ENCODE assay signal across 8 cellular contexts in the genomic region with DNA sequence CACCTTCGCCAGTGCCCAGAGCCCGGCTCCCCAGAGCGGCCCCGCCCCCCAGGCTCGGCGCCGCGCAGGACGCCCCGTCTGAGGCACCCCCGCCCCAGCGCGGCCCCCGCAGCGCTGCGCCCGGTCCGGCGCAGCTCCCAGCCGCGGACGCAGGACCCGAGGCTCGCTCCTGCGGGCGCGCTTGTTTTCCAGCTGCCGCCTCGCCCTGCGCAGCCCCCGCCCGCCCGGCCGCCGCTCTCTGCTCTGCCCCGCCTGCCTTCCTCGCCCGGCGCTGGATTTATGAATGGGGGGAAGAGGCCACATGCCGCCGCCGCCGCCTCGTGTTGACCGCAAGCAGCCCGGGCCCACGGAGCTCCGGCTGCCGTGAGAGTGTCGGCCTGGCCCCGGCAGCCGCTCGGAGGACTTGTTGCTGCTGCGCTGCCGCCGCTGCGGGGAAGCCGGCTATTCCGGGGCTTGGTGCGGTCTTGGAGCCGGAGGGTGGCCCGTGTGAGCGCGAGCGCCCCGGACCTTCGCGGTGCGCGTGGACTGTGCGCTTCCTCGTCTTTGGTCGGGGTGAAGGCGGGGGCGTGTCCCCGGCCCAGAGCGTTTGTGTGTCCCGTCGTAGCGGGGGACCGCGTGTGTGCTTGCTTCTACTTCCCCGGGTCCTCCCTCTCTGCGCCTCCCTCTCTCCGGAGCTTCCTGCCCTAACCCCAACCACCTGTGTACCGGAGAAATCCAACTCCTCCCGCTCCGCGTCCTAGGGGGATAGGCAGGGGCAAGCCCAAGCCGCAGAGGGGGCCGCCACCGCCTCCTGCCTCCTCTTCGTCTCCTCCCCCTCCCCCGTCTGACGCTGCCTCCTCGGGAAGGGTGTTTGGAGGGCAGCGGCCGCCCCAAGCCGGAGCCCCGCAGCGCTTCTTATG. TPM values are rescaled to one million over a fixed set of nuclear protein-coding genes. Genes with fewer than 3 reads are reported as not detected.
A peak's percentile ranks its signal among the peaks of the same experiment; 100 is the strongest.
DNase-seq lines count a peak whose midpoint lies in the region; ATAC-seq and TF ChIP-seq lines count a peak whose summit lies in the region.

No MANE protein-coding gene starts in this region.

- no peaks in the 10 kb centered on the region for H3K9me3 Mint-ChIP-seq in CD8-positive, alpha-beta T cell

- CTCF ChIA-PET in CD8-positive, alpha-beta T cell (lab: Charles Lee), result interaction anchor here (1.5 to 18.5 kb wide), 5 partner anchors 8 to 250 kb away, joined by 6 to 783 read pairs (median 135); partner anchors contain the start of gene RBM15

- H3K27me3 ChIP-seq in CD8-positive, alpha-beta T cell (ENCODE audit: insufficient read depth, low read length), result no peaks in the 10 kb centered on the region
- no peaks in the 10 kb centered on the region for H3K27me3 ChIP-seq in KMS-11 (ENCODE audit: insufficient read depth, low read depth)
- peaks cover 0 to 22% (median 5%) of the 10 kb centered on the region in 7 donors for H3K27me3 ChIP-seq in spleen (replicated peaks in 1 of 7)

- intact Hi-C loops in CD8-positive, alpha-beta T cell (cut with DNase I, micrococcal nuclease), result loop anchor here (1.0 to 5.0 kb wide), 9 partner anchors 127 to 1546 kb away; partner anchors contain the start of genes ATXN7L2 (in 1 of the 2), DDX20 (in 1 of the 2), LAMTOR5 (in 1 of the 2) and STRIP1 (in 1 of the 2)
- intact Hi-C loops in spleen (cut with DNase I; ENCODE audit: low total_unique reads), result no loop called here

- no peak for TF ChIP-seq CTCF in CD8-positive, alpha-beta T cell (IDR thresholded peaks at IDR 0.05)
- TF ChIP-seq CTCF in KMS-11 (conservative IDR thresholded peaks at IDR 0.05; ENCODE audit: low read depth, low read length) (no peak), spleen (IDR thresholded peaks at IDR 0.05 in 8 of 11, conservative IDR thresholded peaks at IDR 0.05 in 3 of 11) (no peak)

- peaks cover 49% of the 10 kb centered on the region for H3K4me1 ChIP-seq in CD8-positive, alpha-beta T cell (ENCODE audit: insufficient read depth, low read length)
- H3K4me1 ChIP-seq in KMS-11 (ENCODE audit: low read depth, poor library complexity, severe bottlenecking), result peaks cover 8% of the 10 kb centered on the region
- peaks cover 30 to 79% (median 61%) of the 10 kb centered on the region in 6 donors for H3K4me1 ChIP-seq in spleen

- WGBS in spleen, 5 donors, result 0 to 1% (median 1%) methylated on average over 35 to 101 of the region's 101 CpGs

- ATAC-seq in CD8-positive, alpha-beta T cell, result peak; percentile 12
- ATAC-seq in GM21381 (IDR thresholded peaks at IDR 0.05; ENCODE audit: unreplicated experiment) (peak; percentile 33), T-helper 17 cell (peak; percentile 9)

- no peaks in the 10 kb centered on the region for H3K36me3 ChIP-seq in CD8-positive, alpha-beta T cell (ENCODE audit: insufficient read depth, low read length)
- no peaks in the 10 kb centered on the region for H3K36me3 ChIP-seq in KMS-11 (ENCODE audit: insufficient read depth)
- no peaks in the 10 kb centered on the region for H3K36me3 ChIP-seq in spleen

- POLR2A ChIA-PET in CD8-positive, alpha-beta T cell (lab: Charles Lee), result interaction anchor here (1.3 to 6.3 kb wide), 4 partner anchors 102 to 576 kb away, joined by 3 to 73 read pairs (median 6); partner anchors contain the start of gene RBM15

- H3K9me3 ChIP-seq in CD8-positive, alpha-beta T cell (ENCODE audit: low read length), result no peaks in the 10 kb centered on the region
- H3K9me3 ChIP-seq in T-helper 17 cell (ENCODE audit: control insufficient read depth, low read length, poor library complexity, severe bottlenecking), result no peaks in the 10 kb centered on the region
- H3K9me3 ChIP-seq in iPS-18c (ENCODE audit: control insufficient read depth, insufficient read depth, low read length), result peaks cover 2% of the 10 kb centered on the region
- H3K9me3 ChIP-seq in spleen, result no peaks in the 10 kb centered on the region

- peak overlapping the region; percentile 89 for H3K27ac Mint-ChIP-seq in CD8-positive, alpha-beta T cell
- H3K27ac Mint-ChIP-seq in T-helper 17 cell, result peak overlapping the region; percentile 69

- peak overlapping the region; percentile 65 for H3K4me3 ChIP-seq in CD8-positive, alpha-beta T cell (ENCODE audit: low read depth, low read length)
- H3K4me3 ChIP-seq in KMS-11 (IDR thresholded peaks at IDR 0.05; ENCODE audit: insufficient read depth, low read depth, low read length) (no peak overlapping the region), iPS-18c (ENCODE audit: insufficient read depth, low read depth, low read length) (peak overlapping the region; percentile 71), spleen (peak overlapping the region; percentile 70 to 92 (median 82))

- H3K36me3 Mint-ChIP-seq in CD8-positive, alpha-beta T cell, result no peaks in the 10 kb centered on the region
- H3K36me3 Mint-ChIP-seq in T-helper 17 cell (ENCODE audit: low read depth), result no peaks in the 10 kb centered on the region

- H4K20me1 ChIP-seq in KMS-11 (ENCODE audit: insufficient read depth), result no peaks in the 10 kb centered on the region

- H3K27ac ChIP-seq in CD8-positive, alpha-beta T cell (ENCODE audit: low read depth, low read length), result peak overlapping the region; percentile 69
- H3K27ac ChIP-seq in KMS-11, result peak overlapping the region; percentile 35; the same call in 1 of the 2 replicates
- peak overlapping the region; percentile 73 to 97 (median 92) for H3K27ac ChIP-seq in spleen

- no peak for TF ChIP-seq POLR2A in spleen (IDR thresholded peaks at IDR 0.05)

- peak overlapping the region; percentile 71 for H3K4me2 ChIP-seq in KMS-11

- peak; percentile 15 to 73 (median 52) for DNase-seq in CD8-positive, alpha-beta T cell
- DNase-seq in T-helper 17 cell (peak; percentile 26 to 54 (median 45)), astrocyte of the hippocampus (ENCODE audit: low read depth, low spot score) (peak; percentile 60), spleen (peak; percentile 92), OCI-M2 (lab: John Stamatoyannopoulos, UW; ENCODE audit: unreplicated experiment) (no peak)

- no peaks in the 10 kb centered on the region for H3K79me2 ChIP-seq in KMS-11 (ENCODE audit: insufficient read depth, low read depth)

- peaks cover 54% of the 10 kb centered on the region for H3K4me1 Mint-ChIP-seq in CD8-positive, alpha-beta T cell (ENCODE audit: low read depth)
- H3K4me1 Mint-ChIP-seq in T-helper 17 cell, result peaks cover 45% of the 10 kb centered on the region

- no peaks in the 10 kb centered on the region for H3K27me3 Mint-ChIP-seq in CD8-positive, alpha-beta T cell (ENCODE audit: low read depth)
- no peaks in the 10 kb centered on the region for H3K27me3 Mint-ChIP-seq in T-helper 17 cell

- H3K4me3 Mint-ChIP-seq in CD8-positive, alpha-beta T cell, result peak overlapping the region; percentile 89
- peak overlapping the region; percentile 94 for H3K4me3 Mint-ChIP-seq in T-helper 17 cell

- H2AFZ ChIP-seq in KMS-11 (ENCODE audit: low read depth), result peak overlapping the region; percentile 93

- H3K9ac ChIP-seq in KMS-11, result peak overlapping the region; percentile 59; the same call in 1 of the 2 replicates

RNA-seq across cellular contexts. Expression of gene KCNC4, which starts 0.7 kb away (rescaled TPM):
- 10 to 100 TPM; 11.4 to 13.1 TPM for total RNA-seq in CD8-positive, alpha-beta T cell
- total RNA-seq in T-helper 17 cell, result 10 to 100 TPM; 12.2 to 14.7 TPM
- 10 to 100 TPM in 5 of 7 donors, 1 to 10 TPM in 2; 9.8 to 22.1 (median 14.8) TPM for total RNA-seq in spleen
- 1 to 10 TPM; 1.4 to 3.7 (median 2.1) TPM for polyA plus RNA-seq in spleen

Comparison
In these comparisons a context has a peak if more than half of its experiments do, and no peak if none do; other contexts are left out.
1. H3K27ac ChIP-seq: peak in every context shown above with its lines; median percentile 92 in spleen; 69 in CD8-positive, alpha-beta T cell; 35 in KMS-11.